Comparison of ENCODE assay signal across 9 cellular contexts in genomic region chr16:80899804-80900592, GRCh38.
DNase-seq lines count a peak whose midpoint lies in the region; ATAC-seq and TF ChIP-seq lines count a peak whose summit lies in the region.
"Had no signal": no experiment of that assay in that cellular context is flagged by ENCODE, and none has a peak within 500 bp of the region (broad histone marks: within the 10 kb centered on the region; RNA-seq: fewer than 3 reads in every experiment).

No MANE protein-coding gene starts in this region.

- TF ChIP-seq CTCF in AG09319 (IDR thresholded peaks at IDR 0.05; ENCODE audit: low read depth, low read length) (no peak), nephron (IDR thresholded peaks at IDR 0.05; ENCODE audit: unreplicated experiment in 3 of 3) (no peak)

- DNase-seq in AG09319 (ENCODE audit: extremely low read depth, low read depth), result peak; percentile 30
- peak; percentile 39 for DNase-seq in epithelial cell of prostate (ENCODE audit: low read depth, low spot score)
- no peak for DNase-seq in activated CD8-positive, alpha-beta memory T cell treated with anti-CD3 and anti-CD28 coated beads for 24 hours
- no peak for DNase-seq in germinal center (ENCODE audit: low spot score)
- DNase-seq: activated naive CD8-positive, alpha-beta T cell treated with anti-CD3 and anti-CD28 coated beads, Interleukin-2, amount 10 ng/mL, durations not matched to agents 7 days and 5 days had no signal

- H3K9me3 Mint-ChIP-seq in nephron, result no peaks in the 10 kb centered on the region
- H3K9me3 Mint-ChIP-seq: activated naive CD8-positive, alpha-beta T cell treated with anti-CD3 and anti-CD28 coated beads, Interleukin-2, amount 10 ng/mL, durations not matched to agents 7 days and 5 days had no signal

- H3K36me3 Mint-ChIP-seq in nephron (ENCODE audit: low read depth), result no peaks in the 10 kb centered on the region
- H3K36me3 Mint-ChIP-seq: activated naive CD8-positive, alpha-beta T cell treated with anti-CD3 and anti-CD28 coated beads, Interleukin-2, amount 10 ng/mL, durations not matched to agents 7 days and 5 days had no signal

- H3K4me1 Mint-ChIP-seq in nephron, result peaks cover 15% of the 10 kb centered on the region
- H3K4me1 Mint-ChIP-seq: activated naive CD8-positive, alpha-beta T cell treated with anti-CD3 and anti-CD28 coated beads, Interleukin-2, amount 10 ng/mL, durations not matched to agents 7 days and 5 days had no signal

- peaks cover 8% of the 10 kb centered on the region for H3K27me3 Mint-ChIP-seq in nephron (ENCODE audit: low read depth)
- H3K27me3 Mint-ChIP-seq: activated naive CD8-positive, alpha-beta T cell treated with anti-CD3 and anti-CD28 coated beads, Interleukin-2, amount 10 ng/mL, durations not matched to agents 7 days and 5 days had no signal

- H3K27ac ChIP-seq in epithelial cell of prostate, result no peak overlapping the region

- no peak overlapping the region for H3K4me3 Mint-ChIP-seq in nephron
- H3K4me3 Mint-ChIP-seq: activated naive CD8-positive, alpha-beta T cell treated with anti-CD3 and anti-CD28 coated beads, Interleukin-2, amount 10 ng/mL, durations not matched to agents 7 days and 5 days had no signal

- H3K27ac Mint-ChIP-seq in nephron, result peak overlapping the region; percentile 2 to 82 (median 70)
- H3K27ac Mint-ChIP-seq: activated naive CD8-positive, alpha-beta T cell treated with anti-CD3 and anti-CD28 coated beads, Interleukin-2, amount 10 ng/mL, durations not matched to agents 7 days and 5 days had no signal

- no peak for ATAC-seq in HG03521 (IDR thresholded peaks at IDR 0.05; ENCODE audit: unreplicated experiment)
- no peak for ATAC-seq in HG03457 (IDR thresholded peaks at IDR 0.05; ENCODE audit: unreplicated experiment)

TF ChIP-seq in PFSK-1, 5 proteins besides CTCF, POLR2A, EP300 and RAD21:
- TF ChIP-seq FOXP2 (optimal IDR thresholded peaks at IDR 0.05; ENCODE audit: borderline replicate concordance, extremely low read depth, extremely low read length, insufficient read depth) (peak; percentile 12), TAF1 (IDR thresholded peaks at IDR 0.05; ENCODE audit: borderline replicate concordance, insufficient read depth, low read length) (peak; percentile 64; the same call in 1 of the 2 replicates), REST (IDR thresholded peaks at IDR 0.05; ENCODE audit: insufficient read depth in 1 of 2, low read depth in 2 of 2, low read length in 2 of 2) (no peak), POLR2AphosphoS5 (IDR thresholded peaks at IDR 0.05; ENCODE audit: low read depth, low read length) (peak; percentile 60; the same call in 1 of the 2 replicates), SIN3A (IDR thresholded peaks at IDR 0.05; ENCODE audit: borderline replicate concordance, insufficient read depth, low read length) (no peak)

Comparison
In these comparisons a context has a peak if more than half of its experiments do, and no peak if none do; other contexts are left out.
1. DNase-seq: peak in AG09319 (single experiment) and epithelial cell of prostate (single experiment); none in activated CD8-positive, alpha-beta memory T cell treated with anti-CD3 and anti-CD28 coated beads for 24 hours (single experiment) and germinal center (single experiment).